In genomic region chr6:17214106-17214505, GRCh38 we compare ENCODE assay signal across 23 cellular contexts.
"Had no signal": no experiment of that assay in that cellular context is flagged by ENCODE, and none has a peak within 500 bp of the region (broad histone marks: within the 10 kb centered on the region; RNA-seq: fewer than 3 reads in every experiment).

No MANE protein-coding gene starts in this region.

- H3K4me2 ChIP-seq: smooth muscle cell had no signal

- FAIRE-seq: islet of Langerhans, kidney, pancreas had no signal

- H3K9me3 ChIP-seq: left lung, lower lobe of right lung, pancreas, sigmoid colon, uterus had no signal

- H3K36me3 ChIP-seq: left lung, lower lobe of right lung, pancreas, sigmoid colon, tibial nerve, uterus had no signal

- ATAC-seq: left colon; left lung; lower lobe of right lung; naive thymus-derived CD8-positive, alpha-beta T cell; pancreas; right cardiac atrium; stimulated activated memory B cell treated with anti-CD40 and anti-IgM and Interleukin-4, amounts not matched to agents 10 μg/mL and 1 μg/mL and 100 μg/mL, for 72 hours; stimulated activated naive CD8-positive, alpha-beta T cell treated with anti-CD3 and anti-CD28 coated beads, Interleukin-15, amount 100 ng/mL, for 72 hours had no signal

- H3K4me1 ChIP-seq: lower lobe of right lung, pancreas, uterus had no signal

- H3K4me3 ChIP-seq: left lung, lower lobe of right lung, pancreas, sigmoid colon, smooth muscle cell, tibial nerve, uterus had no signal

- DNase-seq: hypothalamus; immature natural killer cell; kidney; left colon; left lung; lower lobe of right lung; naive thymus-derived CD8-positive, alpha-beta T cell; nucleus accumbens; pancreas; right cardiac atrium; sigmoid colon; stimulated activated CD4-positive, alpha-beta T cell treated with anti-CD3 and anti-CD28 coated beads, Interleukin-1b, Interleukin-23, amount 100 ng/mL, for 48 hours; stimulated activated CD4-positive, alpha-beta T cell treated with anti-CD3 and anti-CD28 coated beads, Interleukin-2, amount 100 ng/mL, for 48 hours; stimulated activated CD4-positive, alpha-beta T cell treated with anti-CD3 and anti-CD28 coated beads, Interleukin-4, amount 100 ng/mL, for 4 hours; stimulated activated CD8-positive, alpha-beta memory T cell treated with anti-CD3 and anti-CD28 coated beads, Interleukin-4, amount 100 ng/mL, for 48 hours; stimulated activated naive CD4-positive, alpha-beta T cell treated with Interleukin-2 at 50 U/mL for 16 hours; stimulated activated naive CD8-positive, alpha-beta T cell treated with anti-CD3 and anti-CD28 coated beads, Interleukin-15, amount 100 ng/mL, for 72 hours; substantia nigra; uterus had no signal

- H3K27ac ChIP-seq: left lung, lower lobe of right lung, pancreas, sigmoid colon, tibial nerve, uterus had no signal

- H3K27me3 ChIP-seq: left lung, pancreas, sigmoid colon, tibial nerve, uterus had no signal
